23 cellular contexts compared by ENCODE assay signal in the genomic region with DNA sequence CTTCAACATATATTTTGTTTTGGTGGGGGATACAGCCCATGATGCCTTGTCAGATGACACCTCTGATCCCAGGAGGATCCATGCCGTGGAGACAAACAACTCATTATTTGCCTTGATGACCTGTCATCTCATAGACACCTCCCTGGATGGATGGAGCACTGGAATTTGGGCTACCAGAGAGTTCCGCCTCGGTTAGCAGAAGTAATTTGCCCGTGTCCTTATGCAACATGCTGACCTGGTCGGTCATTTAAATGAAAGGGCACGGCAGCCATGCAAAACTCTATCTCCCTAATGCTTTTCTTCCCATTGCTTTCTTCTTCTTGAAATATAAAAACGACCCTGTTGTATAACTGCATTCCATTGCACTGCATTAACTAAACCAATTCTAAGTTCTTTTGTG.
"Had no signal": no experiment of that assay in that cellular context is flagged by ENCODE, and none has a peak within 500 bp of the region (broad histone marks: within the 10 kb centered on the region; RNA-seq: fewer than 3 reads in every experiment).

No MANE protein-coding gene starts in this region.

- H2AFZ ChIP-seq: hepatocyte, neural progenitor cell, parathyroid adenoma had no signal

- H3K79me2 ChIP-seq: hepatocyte, parathyroid adenoma had no signal

- H3K4me2 ChIP-seq: hepatocyte, neural progenitor cell had no signal

- H3K4me1 ChIP-seq: colonic mucosa, foreskin keratinocyte, parathyroid adenoma had no signal

- H3K4me3 ChIP-seq: colonic mucosa, esophagus muscularis mucosa, gastroesophageal sphincter, heart left ventricle, hepatocyte, lung, neural progenitor cell, skin epidermis, spleen, testis, tibial nerve, upper lobe of left lung had no signal

- FAIRE-seq: kidney had no signal

- H3K27ac ChIP-seq: colonic mucosa, epithelial cell of prostate, esophagus muscularis mucosa, foreskin keratinocyte, gastroesophageal sphincter, heart left ventricle, hepatocyte, neural progenitor cell, parathyroid adenoma, skin epidermis, spleen, testis, tibial nerve, upper lobe of left lung had no signal

- H3K27me3 ChIP-seq: colonic mucosa, esophagus muscularis mucosa, foreskin keratinocyte, gastroesophageal sphincter, hepatocyte, neural progenitor cell, testis, upper lobe of left lung had no signal

- DNase-seq: colonic mucosa; effector CD8-positive, alpha-beta T cell; endodermal cell; foreskin keratinocyte; heart left ventricle; kidney; natural killer cell; right cardiac atrium; spleen; stimulated activated CD4-positive, alpha-beta T cell treated with anti-CD3 and anti-CD28 coated beads, Interleukin-4, amount 100 ng/mL, for 4 hours; stimulated activated naive CD8-positive, alpha-beta T cell treated with anti-CD3 and anti-CD28 coated beads, Interleukin-15, Interleukin-2, amounts not matched to agents 100 U/mL and 50 U/mL, for 24 hours; substantia nigra; testis had no signal

- H3K9me3 ChIP-seq: colonic mucosa, esophagus muscularis mucosa, gastroesophageal sphincter, heart left ventricle, testis, upper lobe of left lung had no signal

- H3K36me3 ChIP-seq: colonic mucosa, esophagus muscularis mucosa, gastroesophageal sphincter, heart left ventricle, neural progenitor cell, spleen, tibial nerve, upper lobe of left lung had no signal

- H3K9ac ChIP-seq: neural progenitor cell, parathyroid adenoma had no signal
